16 cellular contexts compared by ENCODE assay signal in the genomic region with DNA sequence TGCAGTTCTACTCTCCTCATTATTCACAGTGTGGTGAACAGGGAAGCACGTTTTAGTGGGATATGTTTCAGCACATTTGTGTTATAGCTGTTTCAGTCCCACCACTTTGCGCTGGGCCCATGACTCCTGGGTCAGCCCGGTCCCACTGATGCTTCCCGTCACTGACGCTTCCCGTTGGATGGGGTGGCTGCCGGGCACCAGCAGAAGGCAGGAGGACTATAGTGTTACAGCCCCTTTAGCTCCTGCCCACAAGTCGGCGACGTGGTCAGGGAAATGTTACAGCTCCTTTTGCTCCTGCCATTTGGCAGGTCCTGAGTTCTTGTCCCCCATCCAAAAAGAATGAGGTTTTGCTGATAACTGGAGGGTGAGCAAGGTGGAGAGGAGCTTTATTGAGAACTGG.
DNase-seq lines count a peak whose midpoint lies in the region; ATAC-seq, FAIRE-seq and TF ChIP-seq lines count a peak whose summit lies in the region.
"Had no signal": no experiment of that assay in that cellular context is flagged by ENCODE, and none has a peak within 500 bp of the region (broad histone marks: within the 10 kb centered on the region; RNA-seq: fewer than 3 reads in every experiment).

No MANE protein-coding gene starts in this region.

- no peak overlapping the region for H2AFZ ChIP-seq in neuronal stem cell (ENCODE audit: low read length)

- no peak overlapping the region for H2BK12ac ChIP-seq in neuronal stem cell (ENCODE audit: low read length)

- H3K14ac ChIP-seq in neuronal stem cell (ENCODE audit: low read length), result no peak overlapping the region

- no peaks in the 10 kb centered on the region for H3K9me3 ChIP-seq in RWPE2 (ENCODE audit: severe bottlenecking)
- no peaks in the 10 kb centered on the region for H3K9me3 ChIP-seq in kidney (ENCODE audit: control insufficient read depth in 1 of 2, low read length in 2 of 2)
- H3K9me3 ChIP-seq in neuronal stem cell (replicated peaks in 1 of 2; ENCODE audit: control insufficient read depth in 2 of 2, insufficient read depth in 1 of 2, low read depth in 1 of 2, low read length in 2 of 2), result no peaks in the 10 kb centered on the region
- no peaks in the 10 kb centered on the region for H3K9me3 ChIP-seq in upper lobe of right lung
- no peaks in the 10 kb centered on the region for H3K9me3 ChIP-seq in SJCRH30 (replicated peaks)
- H3K9me3 ChIP-seq: BLaER1 had no signal

- peak overlapping the region; percentile 58 for H3K18ac ChIP-seq in neuronal stem cell (ENCODE audit: low read length)

- DNase-seq in RWPE2 (ENCODE audit: low spot score) (peak; percentile 29), kidney (peak; percentile 35), neuronal stem cell (ENCODE audit: low spot score) (no peak), upper lobe of right lung (no peak), SJCRH30 (no peak), HuH-7.5 (ENCODE audit: low spot score) (no peak), MV-4-11 (lab: John Stamatoyannopoulos, UW) (no peak)
- DNase-seq: 8988T; CD4-positive, alpha-beta memory T cell; DMS153; DMS79; GF-D8; GOT3; H9 had no signal

- ATAC-seq in RWPE2 (ENCODE audit: low read depth) (no peak), upper lobe of right lung (peak; percentile 15)
- ATAC-seq: HepG2 had no signal

- no peaks in the 10 kb centered on the region for H3K4me1 ChIP-seq in RWPE2 (ENCODE audit: insufficient read depth, poor library complexity, severe bottlenecking)
- no peaks in the 10 kb centered on the region for H3K4me1 ChIP-seq in kidney (ENCODE audit: control insufficient read depth in 1 of 2, insufficient read depth in 1 of 2, low read depth in 1 of 2, low read length in 2 of 2)
- no peaks in the 10 kb centered on the region for H3K4me1 ChIP-seq in neuronal stem cell (ENCODE audit: control insufficient read depth in 2 of 2, insufficient read depth in 1 of 2, low read depth in 1 of 2, low read length in 2 of 2)
- H3K4me1 ChIP-seq in upper lobe of right lung, result no peaks in the 10 kb centered on the region
- no peaks in the 10 kb centered on the region for H3K4me1 ChIP-seq in SJCRH30
- H3K4me1 ChIP-seq: BLaER1 had no signal

- no peak for FAIRE-seq in kidney (lab: Jason Lieb, UNC)
- FAIRE-seq: HepG2 had no signal

- no peak overlapping the region for H2AK5ac ChIP-seq in neuronal stem cell (ENCODE audit: low read depth, low read length)

- no peak overlapping the region for H2BK5ac ChIP-seq in neuronal stem cell (ENCODE audit: low read length)

- no peak overlapping the region for H4K8ac ChIP-seq in neuronal stem cell (ENCODE audit: low read depth, low read length)

- H3K36me3 ChIP-seq in RWPE2 (ENCODE audit: low read depth), result no peaks in the 10 kb centered on the region
- no peaks in the 10 kb centered on the region for H3K36me3 ChIP-seq in kidney (ENCODE audit: control insufficient read depth in 1 of 2, insufficient read depth in 2 of 2, low read length in 2 of 2)
- H3K36me3 ChIP-seq in neuronal stem cell (replicated peaks in 1 of 2; ENCODE audit: control insufficient read depth in 2 of 2, insufficient read depth in 2 of 2, low read length in 2 of 2), result no peaks in the 10 kb centered on the region
- no peaks in the 10 kb centered on the region for H3K36me3 ChIP-seq in upper lobe of right lung
- no peaks in the 10 kb centered on the region for H3K36me3 ChIP-seq in SJCRH30
- H3K36me3 ChIP-seq: BLaER1 had no signal

- H2BK15ac ChIP-seq in neuronal stem cell (ENCODE audit: low read length), result no peak overlapping the region

- no peak overlapping the region for H2BK120ac ChIP-seq in neuronal stem cell (ENCODE audit: low read depth, low read length)

- no peak overlapping the region for H3K23ac ChIP-seq in neuronal stem cell (ENCODE audit: low read depth, low read length, poor library complexity)

- H3K4ac ChIP-seq in neuronal stem cell (ENCODE audit: low read length), result no peak overlapping the region

- H4K91ac ChIP-seq in neuronal stem cell (ENCODE audit: low read depth, low read length, poor library complexity), result no peak overlapping the region

- H3K79me1 ChIP-seq in neuronal stem cell (ENCODE audit: low read depth, low read length), result no peaks in the 10 kb centered on the region

- WGBS in neuronal stem cell (ENCODE audit: extremely low coverage in 2 of 2, insufficient read length in 2 of 2, insufficient replicate concordance in 1 of 2), 2 donors, result no CpG with 5 or more reads among the region's 10 CpGs

- H3K27me3 ChIP-seq in RWPE2 (ENCODE audit: insufficient read depth, poor library complexity, severe bottlenecking), result no peaks in the 10 kb centered on the region
- no peaks in the 10 kb centered on the region for H3K27me3 ChIP-seq in neuronal stem cell (ENCODE audit: control insufficient read depth in 3 of 3, insufficient read depth in 3 of 3, low read depth in 1 of 3, low read length in 3 of 3)
- H3K27me3 ChIP-seq in upper lobe of right lung, result no peaks in the 10 kb centered on the region
- H3K27me3 ChIP-seq in SJCRH30, result no peaks in the 10 kb centered on the region
- H3K27me3 ChIP-seq: BLaER1 had no signal

- no peak overlapping the region for H3K4me2 ChIP-seq in neuronal stem cell (ENCODE audit: insufficient read depth, low read length, poor library complexity, severe bottlenecking)
- H3K4me2 ChIP-seq: BLaER1 had no signal

- no peak overlapping the region for H3K27ac ChIP-seq in RWPE2 (ENCODE audit: poor library complexity, severe bottlenecking)
- no peak overlapping the region for H3K27ac ChIP-seq in kidney (ENCODE audit: low read depth in 2 of 2, low read length in 2 of 2)
- H3K27ac ChIP-seq in neuronal stem cell (replicated peaks; ENCODE audit: low read length), result no peak overlapping the region
- H3K27ac ChIP-seq in upper lobe of right lung, result no peak overlapping the region
- H3K27ac ChIP-seq in SJCRH30, result no peak overlapping the region
- H3K27ac ChIP-seq: BLaER1 had no signal

- H3K4me3 ChIP-seq in RWPE2 (ENCODE audit: severe bottlenecking), result no peak overlapping the region
- no peak overlapping the region for H3K4me3 ChIP-seq in kidney (ENCODE audit: low read length in 2 of 2)
- no peak overlapping the region for H3K4me3 ChIP-seq in neuronal stem cell (ENCODE audit: low read length in 2 of 2)
- H3K4me3 ChIP-seq in upper lobe of right lung, result no peak overlapping the region
- no peak overlapping the region for H3K4me3 ChIP-seq in SJCRH30
- H3K4me3 ChIP-seq: BLaER1 had no signal

- intact Hi-C loops in kidney (cut with DNase I) (no loop called here), upper lobe of right lung (cut with DNase I) (no loop called here)

- TF ChIP-seq CTCF in RWPE2 (IDR thresholded peaks at IDR 0.05; ENCODE audit: poor library complexity, severe bottlenecking), result no peak
- no peak for TF ChIP-seq CTCF in kidney (IDR thresholded peaks at IDR 0.05; ENCODE audit: borderline replicate concordance, extremely low read depth, insufficient read depth)
- TF ChIP-seq CTCF in upper lobe of right lung (IDR thresholded peaks at IDR 0.05), result no peak

- H3K9ac ChIP-seq in kidney (ENCODE audit: low read length in 2 of 2), result no peak overlapping the region
- no peak overlapping the region for H3K9ac ChIP-seq in neuronal stem cell (ENCODE audit: low read depth, low read length, poor library complexity)
- H3K9ac ChIP-seq: BLaER1 had no signal

Comparison
In these comparisons a context has a peak if more than half of its experiments do, and no peak if none do; other contexts are left out.
1. DNase-seq: peak in RWPE2 (single experiment) and kidney (single experiment); none in neuronal stem cell (single experiment), upper lobe of right lung (single experiment), SJCRH30 (0 of 2), HuH-7.5 (single experiment) and MV-4-11 (single experiment).